In genomic region chr11:84790849-84791427, GRCh38 we compare ENCODE assay signal across 19 cellular contexts.
DNase-seq lines count a peak whose midpoint lies in the region; ATAC-seq and TF ChIP-seq lines count a peak whose summit lies in the region.
"Had no signal": no experiment of that assay in that cellular context is flagged by ENCODE, and none has a peak within 500 bp of the region (broad histone marks: within the 10 kb centered on the region; RNA-seq: fewer than 3 reads in every experiment).

No MANE protein-coding gene starts in this region.

- peaks cover 8% of the 10 kb centered on the region for H3K9me3 Mint-ChIP-seq in activated B cell treated with CpG ODN at 0.5 μM for 24 hours
- H3K9me3 Mint-ChIP-seq: H9 had no signal

- no peak overlapping the region for H3K4me3 Mint-ChIP-seq in activated B cell treated with CpG ODN at 0.5 μM for 24 hours
- H3K4me3 Mint-ChIP-seq: CD14-positive monocyte; CD8-positive, alpha-beta T cell; H9 had no signal

- DNase-seq in activated B cell treated with CpG ODN at 0.5 μM for 24 hours (no peak), left colon (no peak), posterior cingulate gyrus (no peak), EL (no peak), C1 segment of cervical spinal cord (lab: John Stamatoyannopoulos, UW) (no peak)
- DNase-seq: ACHN; BE2C; CD8-positive, alpha-beta T cell; COR-L47; DMS153; DMS79 treated with DMSO at 0.1 percent for 48 hours; GF-D8; GOT3; H9; Kasumi-1 had no signal

- ATAC-seq in GM21447 (IDR thresholded peaks at IDR 0.05; ENCODE audit: unreplicated experiment) = peak; percentile 41
- peak; percentile 54 for ATAC-seq in activated B cell treated with CpG ODN at 0.5 μM for 24 hours (ENCODE audit: low read depth)
- peak; percentile 97 for ATAC-seq in left colon
- no peak for ATAC-seq in HG03135 (IDR thresholded peaks at IDR 0.05; ENCODE audit: unreplicated experiment)
- ATAC-seq: CD8-positive, alpha-beta T cell; K562 had no signal

- no peaks in the 10 kb centered on the region for H3K36me3 Mint-ChIP-seq in activated B cell treated with CpG ODN at 0.5 μM for 24 hours (ENCODE audit: low read depth)
- H3K36me3 Mint-ChIP-seq: CD14-positive monocyte; CD8-positive, alpha-beta T cell had no signal

- H3K27me3 Mint-ChIP-seq in activated B cell treated with CpG ODN at 0.5 μM for 24 hours = peaks cover 2% of the 10 kb centered on the region

- H3K4me1 Mint-ChIP-seq in activated B cell treated with CpG ODN at 0.5 μM for 24 hours = peaks cover 5% of the 10 kb centered on the region
- H3K4me1 Mint-ChIP-seq: CD14-positive monocyte, H9 had no signal

- no peak overlapping the region for H3K27ac Mint-ChIP-seq in activated B cell treated with CpG ODN at 0.5 μM for 24 hours
- H3K27ac Mint-ChIP-seq: CD14-positive monocyte; CD8-positive, alpha-beta T cell had no signal

- POLR2A ChIA-PET in activated B cell treated with CpG ODN at 0.5 μM for 24 hours (lab: Charles Lee) = no interaction called here

- intact Hi-C loops in activated B cell treated with CpG ODN at 0.5 μM for 24 hours (cut with micrococcal nuclease) (no loop called here), left colon (cut with DNase I, micrococcal nuclease) (no loop called here), posterior cingulate gyrus (cut with DNase I) (no loop called here)

- CTCF ChIA-PET in activated B cell treated with CpG ODN at 0.5 μM for 24 hours (lab: Charles Lee) = no interaction called here

- no peak for TF ChIP-seq CTCF in activated B cell treated with CpG ODN at 0.5 μM for 24 hours (IDR thresholded peaks at IDR 0.05)
